8 cellular contexts compared by ENCODE assay signal in the genomic region with DNA sequence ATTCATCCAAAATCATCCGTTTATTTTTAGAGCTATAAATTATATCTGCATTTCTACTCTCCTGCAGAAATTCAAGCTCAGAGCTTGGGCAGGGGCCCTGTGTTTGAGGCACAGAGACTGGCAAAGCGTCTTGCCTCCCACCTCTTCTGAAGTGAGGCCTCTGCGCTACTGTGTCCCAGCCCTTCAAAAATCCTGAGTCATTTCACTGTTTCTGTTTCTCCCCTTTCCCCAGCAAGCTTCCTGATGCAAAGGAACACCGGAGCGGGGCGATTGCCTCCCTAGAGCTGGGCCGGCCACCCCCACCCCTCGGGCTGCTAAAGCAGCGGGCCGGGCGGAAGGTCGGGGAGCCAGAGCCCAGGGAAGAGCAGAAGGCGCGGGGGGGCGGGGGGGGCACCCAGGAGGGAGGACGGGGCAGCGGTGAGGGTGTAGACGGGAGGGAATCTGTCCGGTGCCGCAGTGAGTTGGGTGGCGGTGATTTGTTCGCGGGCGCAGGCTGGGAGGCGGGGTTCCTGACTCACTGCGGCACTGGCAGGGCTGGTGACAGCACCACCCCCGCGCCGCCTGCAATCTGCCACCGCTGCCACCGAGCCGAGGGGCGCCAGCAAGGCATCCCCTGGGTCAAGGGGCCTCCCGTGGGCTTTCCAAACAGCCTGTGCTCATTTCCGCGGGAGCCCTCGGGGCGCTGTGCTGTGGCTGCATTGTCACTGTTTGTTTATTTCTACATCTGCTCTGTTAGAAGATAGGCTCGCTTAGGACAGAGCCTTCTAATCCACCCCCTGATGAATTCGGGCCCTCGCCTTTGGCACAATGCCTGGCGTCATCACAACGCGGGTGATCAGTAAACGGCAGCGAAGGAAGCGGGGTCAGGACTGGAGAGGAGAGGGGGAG. TPM values are rescaled to one million over a fixed set of nuclear protein-coding genes. Genes with fewer than 3 reads are reported as not detected.
DNase-seq lines count a peak whose midpoint lies in the region; ATAC-seq and TF ChIP-seq lines count a peak whose summit lies in the region.

No MANE protein-coding gene starts in this region.

- intact Hi-C loops in activated CD4-positive, alpha-beta T cell treated with anti-CD3 and anti-CD28 coated beads, Interleukin-2, amount 10 ng/mL, durations not matched to agents 24 days and 14 days (cut with micrococcal nuclease), result loop anchor here (5.0 kb wide), 1 partner anchor 45 kb away; a partner anchor contains a TSS

- H3K36me3 Mint-ChIP-seq in activated CD4-positive, alpha-beta T cell treated with anti-CD3 and anti-CD28 coated beads, Interleukin-2, amount 10 ng/mL, durations not matched to agents 24 days and 14 days (ENCODE audit: low read depth), result no peaks in the 10 kb centered on the region

- peak overlapping the region; percentile 46 for H3K4me3 ChIP-seq in epithelial cell of proximal tubule (ENCODE audit: low read depth, low read length)
- peak overlapping the region; percentile 34 for H3K4me3 ChIP-seq in mucosa of stomach (ENCODE audit: low read length)

- peaks cover 5% of the 10 kb centered on the region for H3K9me3 Mint-ChIP-seq in activated CD4-positive, alpha-beta T cell treated with anti-CD3 and anti-CD28 coated beads, Interleukin-2, amount 10 ng/mL, durations not matched to agents 24 days and 14 days
- H3K9me3 Mint-ChIP-seq in stimulated activated naive CD8-positive, alpha-beta T cell treated with anti-CD3 and anti-CD28 coated beads, Interleukin-15, amount 100 ng/mL, for 72 hours, result peaks cover 7 to 21% of the 10 kb centered on the region in 2 donors

- no peaks in the 10 kb centered on the region for H3K36me3 ChIP-seq in mucosa of stomach (ENCODE audit: control insufficient read depth, insufficient read depth, low read length)

- ATAC-seq in stimulated activated naive CD8-positive, alpha-beta T cell treated with anti-CD3 and anti-CD28 coated beads, Interleukin-15, amount 100 ng/mL, for 72 hours, result peak; percentile 89
- ATAC-seq in GM18505 (IDR thresholded peaks at IDR 0.05; ENCODE audit: unreplicated experiment), result no peak

- no peak for TF ChIP-seq POLR2A in GM18505 (IDR thresholded peaks at IDR 0.05; ENCODE audit: borderline replicate concordance, extremely low read depth, insufficient read depth, insufficient read length)

- DNase-seq in DMS 273 (lab: John Stamatoyannopoulos, UW; ENCODE audit: unreplicated experiment) (peak; percentile 85), NCI-H1417 treated with DMSO at 0.1 percent for 48 hours (lab: John Stamatoyannopoulos, UW) (peak; percentile 50), epithelial cell of proximal tubule (ENCODE audit: low read depth) (no peak), Kasumi-1 (lab: John Stamatoyannopoulos, UW) (no peak)
- DNase-seq in activated CD4-positive, alpha-beta T cell treated with anti-CD3 and anti-CD28 coated beads, Interleukin-2, amount 10 ng/mL, durations not matched to agents 24 days and 14 days, result peak; percentile 59
- DNase-seq in stimulated activated naive CD8-positive, alpha-beta T cell treated with anti-CD3 and anti-CD28 coated beads, Interleukin-15, amount 100 ng/mL, for 72 hours, result peak; percentile 19 to 52

- H3K27me3 Mint-ChIP-seq in activated CD4-positive, alpha-beta T cell treated with anti-CD3 and anti-CD28 coated beads, Interleukin-2, amount 10 ng/mL, durations not matched to agents 24 days and 14 days, result peaks cover 24% of the 10 kb centered on the region
- peaks cover 56% of the 10 kb centered on the region for H3K27me3 Mint-ChIP-seq in stimulated activated naive CD8-positive, alpha-beta T cell treated with anti-CD3 and anti-CD28 coated beads, Interleukin-15, amount 100 ng/mL, for 72 hours

- TF ChIP-seq CTCF in epithelial cell of proximal tubule (conservative IDR thresholded peaks at IDR 0.05; ENCODE audit: low read depth, low read length), result no peak

- peak overlapping the region; percentile 53 for H3K9ac ChIP-seq in mucosa of stomach (ENCODE audit: low read length)

- H3K4me1 ChIP-seq in mucosa of stomach (ENCODE audit: control insufficient read depth, insufficient read depth, low read length), result peaks cover 4% of the 10 kb centered on the region

- H3K27me3 ChIP-seq in mucosa of stomach (ENCODE audit: control insufficient read depth, insufficient read depth, low read length), result peaks cover 30% of the 10 kb centered on the region

- H3K4me3 Mint-ChIP-seq in activated CD4-positive, alpha-beta T cell treated with anti-CD3 and anti-CD28 coated beads, Interleukin-2, amount 10 ng/mL, durations not matched to agents 24 days and 14 days, result peak overlapping the region; percentile 76
- H3K4me3 Mint-ChIP-seq in stimulated activated naive CD8-positive, alpha-beta T cell treated with anti-CD3 and anti-CD28 coated beads, Interleukin-15, amount 100 ng/mL, for 72 hours, result peak overlapping the region; percentile 78

- no peaks in the 10 kb centered on the region for H3K9me3 ChIP-seq in mucosa of stomach (ENCODE audit: control insufficient read depth, low read length)

- H3K27ac Mint-ChIP-seq in activated CD4-positive, alpha-beta T cell treated with anti-CD3 and anti-CD28 coated beads, Interleukin-2, amount 10 ng/mL, durations not matched to agents 24 days and 14 days, result no peak overlapping the region
- H3K27ac Mint-ChIP-seq in stimulated activated naive CD8-positive, alpha-beta T cell treated with anti-CD3 and anti-CD28 coated beads, Interleukin-15, amount 100 ng/mL, for 72 hours, result peak overlapping the region in 1 of 2 donors; percentile 31

- peaks cover 2% of the 10 kb centered on the region for H3K4me1 Mint-ChIP-seq in activated CD4-positive, alpha-beta T cell treated with anti-CD3 and anti-CD28 coated beads, Interleukin-2, amount 10 ng/mL, durations not matched to agents 24 days and 14 days
- H3K4me1 Mint-ChIP-seq in stimulated activated naive CD8-positive, alpha-beta T cell treated with anti-CD3 and anti-CD28 coated beads, Interleukin-15, amount 100 ng/mL, for 72 hours, result peaks cover 12% of the 10 kb centered on the region

RNA-seq across cellular contexts. Expression of a gene that starts 46.5 kb away (rescaled TPM):
- 3.0 and 3.6 TPM in 2 replicates for total RNA-seq in activated CD4-positive, alpha-beta T cell treated with anti-CD3 and anti-CD28 coated beads, Interleukin-2, amount 10 ng/mL, durations not matched to agents 24 days and 14 days
- 0.22 and 1.4 TPM in 2 replicates for total RNA-seq in epithelial cell of proximal tubule

Comparison
In these comparisons a context has a peak if more than half of its experiments do, and no peak if none do; other contexts are left out.
1. DNase-seq: peak in DMS 273 (single experiment), NCI-H1417 treated with DMSO at 0.1 percent for 48 hours (single experiment), activated CD4-positive, alpha-beta T cell treated with anti-CD3 and anti-CD28 coated beads, Interleukin-2, amount 10 ng/mL, durations not matched to agents 24 days and 14 days (single experiment) and stimulated activated naive CD8-positive, alpha-beta T cell treated with anti-CD3 and anti-CD28 coated beads, Interleukin-15, amount 100 ng/mL, for 72 hours (2 of 2); none in epithelial cell of proximal tubule (single experiment) and Kasumi-1 (0 of 2).